Comparison of ENCODE assay signal across 1 cellular context in the genomic region with DNA sequence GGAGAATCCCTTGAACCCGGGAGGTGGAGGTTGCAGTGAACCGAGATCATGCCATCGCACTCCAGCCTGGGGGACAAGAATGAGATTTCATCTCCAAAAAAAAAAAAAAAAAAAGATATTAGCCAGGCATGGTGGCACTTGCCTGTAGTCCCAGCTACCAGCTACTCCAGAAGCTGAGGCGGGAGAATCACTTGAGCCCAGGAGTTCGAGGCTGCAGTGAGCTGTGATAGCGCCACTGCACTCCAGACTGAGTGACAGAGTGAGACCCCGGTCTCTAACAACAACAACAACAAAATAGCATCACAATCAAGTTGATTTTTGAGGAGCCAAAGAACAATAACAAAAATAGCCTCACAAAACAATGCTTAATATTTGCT.
TF ChIP-seq lines count a peak whose summit lies in the region.

No MANE protein-coding gene starts in this region.

TF ChIP-seq in K562, 482 proteins besides CTCF, POLR2A, EP300 and RAD21:
- TF ChIP-seq ZBTB33 (CRISPR knock-in tag; IDR thresholded peaks at IDR 0.05) (peak; percentile 51; the same call in 1 of the 2 replicates), RHOXF2B (CRISPR knock-in tag; conservative IDR thresholded peaks at IDR 0.05) (no peak)
TF ChIP-seq in K562: peak in this region for 1.
